In the genomic region with DNA sequence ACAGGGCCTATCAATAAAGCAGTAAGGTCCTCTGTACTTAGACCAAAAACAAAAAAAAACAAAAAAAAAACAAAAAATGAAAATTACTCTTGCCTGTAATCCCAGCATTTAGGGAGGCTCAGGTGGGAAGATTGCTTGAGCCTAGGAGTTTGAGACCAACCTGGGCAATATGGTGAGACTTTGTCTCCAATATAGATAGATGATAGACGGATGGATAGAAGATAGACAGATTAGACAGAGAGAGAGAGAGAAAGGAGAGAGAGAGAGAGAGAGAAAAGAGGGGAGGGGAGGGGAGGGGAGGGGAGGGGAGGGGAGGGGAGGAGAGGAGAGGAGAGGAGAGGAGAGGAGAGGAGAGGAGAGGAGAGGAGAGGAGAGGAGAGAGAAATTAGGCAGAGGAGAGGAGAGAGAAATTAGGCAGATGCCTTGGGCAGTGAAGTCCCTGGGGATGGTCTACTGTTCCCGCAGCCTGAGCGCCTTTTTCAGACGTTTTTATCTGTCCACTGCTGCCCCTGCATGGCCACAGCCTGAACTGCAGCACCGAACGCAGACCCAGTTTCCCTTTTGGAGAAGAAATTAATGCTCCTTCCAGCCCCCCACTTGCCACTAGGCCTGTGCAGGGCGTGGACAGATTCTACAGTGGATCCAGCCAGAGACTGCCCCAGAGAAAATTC, we compare ENCODE assay signal across 8 cellular contexts. TPM values are rescaled to one million over a fixed set of nuclear protein-coding genes. Genes with fewer than 3 reads are reported as not detected.
DNase-seq lines count a peak whose midpoint lies in the region; ATAC-seq and TF ChIP-seq lines count a peak whose summit lies in the region.

No MANE protein-coding gene starts in this region.

- H3K36me3 Mint-ChIP-seq in endothelial cell (ENCODE audit: low read depth, unreplicated experiment): no peaks in the 10 kb centered on the region

- TF ChIP-seq CTCF in endothelial cell (IDR thresholded peaks at IDR 0.05; ENCODE audit: unreplicated experiment): peak; percentile 72

- no peaks in the 10 kb centered on the region for H3K4me1 Mint-ChIP-seq in endothelial cell (ENCODE audit: unreplicated experiment)

- H3K9me3 ChIP-seq in mucosa of stomach (ENCODE audit: control insufficient read depth, low read length): no peaks in the 10 kb centered on the region

- H3K9me3 Mint-ChIP-seq in endothelial cell (ENCODE audit: unreplicated experiment): no peaks in the 10 kb centered on the region

- no peak overlapping the region for H3K27ac Mint-ChIP-seq in endothelial cell (ENCODE audit: unreplicated experiment)

- peaks cover 2% of the 10 kb centered on the region for H3K27me3 Mint-ChIP-seq in endothelial cell (ENCODE audit: unreplicated experiment)

- DNase-seq in COLO829 (ENCODE audit: low spot score) (peak; percentile 73), HT1080 (ENCODE audit: low read depth) (peak; percentile 65), NOMO-1 treated with dmso at 0.1 percent for 144 hours (lab: John Stamatoyannopoulos, UW; ENCODE audit: unreplicated experiment) (peak; percentile 70), endothelial cell (ENCODE audit: low spot score) (peak; percentile 84)
- DNase-seq in activated CD8-positive, alpha-beta memory T cell treated with anti-CD3 and anti-CD28 coated beads for 48 hours (ENCODE audit: low read depth in 2 of 3, low spot score in 2 of 3): peak; percentile 45 to 62 (median 61)
- peak; percentile 46 to 59 for DNase-seq in stimulated activated CD8-positive, alpha-beta memory T cell treated with anti-CD3 and anti-CD28 coated beads, Interleukin-4, amount 100 ng/mL, for 1 hour (ENCODE audit: low read depth in 2 of 2, low spot score in 1 of 2)

- peaks cover 6% of the 10 kb centered on the region for H3K4me1 ChIP-seq in mucosa of stomach (ENCODE audit: control insufficient read depth, insufficient read depth, low read length)

- no peak overlapping the region for H3K4me3 Mint-ChIP-seq in endothelial cell (ENCODE audit: unreplicated experiment)

- no peaks in the 10 kb centered on the region for H3K36me3 ChIP-seq in mucosa of stomach (ENCODE audit: control insufficient read depth, insufficient read depth, low read length)

- peak overlapping the region; percentile 26 for H3K9ac ChIP-seq in mucosa of stomach (ENCODE audit: low read length)

- no peak overlapping the region for H3K4me3 ChIP-seq in mucosa of stomach (ENCODE audit: low read length)

- no peak for ATAC-seq in HG03097 (IDR thresholded peaks at IDR 0.05; ENCODE audit: low FRiP score, unreplicated experiment)

- H3K27me3 ChIP-seq in mucosa of stomach (ENCODE audit: control insufficient read depth, insufficient read depth, low read length): no peaks in the 10 kb centered on the region

RNA-seq across cellular contexts. Expression of a gene that starts 9.8 kb away (rescaled TPM):
- 6.0 and 6.5 TPM in 2 replicates for total RNA-seq in HT1080 (2014; rRNA removed; shearing (Covaris generic))
- 6.2 and 7.8 TPM in 2 replicates for polyA plus RNA-seq in HT1080 (2015; cell fraction: cytosol; rRNA removed)
- polyA plus RNA-seq in HT1080 (2015; cell fraction: nucleus; rRNA removed): 9.3 and 10.9 TPM in 2 replicates
- 21.9 TPM for total RNA-seq in endothelial cell (ENCODE audit: unreplicated experiment)

RNA-seq across cellular contexts. Expression of a gene that starts 10.0 kb away (rescaled TPM):
- 1.8 and 2.4 TPM in 2 replicates for total RNA-seq in HT1080 (2014; rRNA removed; shearing (Covaris generic))
- 2.1 and 2.7 TPM in 2 replicates for polyA plus RNA-seq in HT1080 (2015; cell fraction: cytosol; rRNA removed)
- 4.2 and 4.4 TPM in 2 replicates for polyA plus RNA-seq in HT1080 (2015; cell fraction: nucleus; rRNA removed)
- 0.95 TPM for total RNA-seq in endothelial cell (ENCODE audit: unreplicated experiment)

RNA-seq across cellular contexts. Expression of a gene that starts 28.4 kb away (rescaled TPM):
- total RNA-seq in HT1080 (2014; rRNA removed; shearing (Covaris generic)): 137 and 150 TPM in 2 replicates
- polyA plus RNA-seq in HT1080 (2015; cell fraction: cytosol; rRNA removed): 91.0 and 101 TPM in 2 replicates
- polyA plus RNA-seq in HT1080 (2015; cell fraction: nucleus; rRNA removed): 44.9 and 45.4 TPM in 2 replicates
- total RNA-seq in endothelial cell (ENCODE audit: unreplicated experiment): 44.0 TPM

RNA-seq across cellular contexts. Expression of a gene that starts 48.8 kb away (rescaled TPM):
- total RNA-seq in HT1080 (2014; rRNA removed; shearing (Covaris generic)): 0.45 and 0.63 TPM in 2 replicates
- 0.66 and 1.3 TPM in 2 replicates for polyA plus RNA-seq in HT1080 (2015; cell fraction: cytosol; rRNA removed)
- polyA plus RNA-seq in HT1080 (2015; cell fraction: nucleus; rRNA removed): 0.12 and 0.22 TPM in 2 replicates
- 1.5 TPM for total RNA-seq in endothelial cell (ENCODE audit: unreplicated experiment)

RNA-seq across cellular contexts. Expression of a gene that starts 58.5 kb away (rescaled TPM):
- total RNA-seq in HT1080 (2014; rRNA removed; shearing (Covaris generic)): 74.5 and 78.8 TPM in 2 replicates
- 49.9 and 61.3 TPM in 2 replicates for polyA plus RNA-seq in HT1080 (2015; cell fraction: cytosol; rRNA removed)
- 45.3 and 48.3 TPM in 2 replicates for polyA plus RNA-seq in HT1080 (2015; cell fraction: nucleus; rRNA removed)
- 16.7 TPM for total RNA-seq in endothelial cell (ENCODE audit: unreplicated experiment)
